Comparison of ENCODE assay signal across 1 cellular context in genomic region chr19:12769689-12770088, GRCh38.
A peak's percentile ranks its signal among the peaks of the same experiment; 100 is the strongest.
TF ChIP-seq lines count a peak whose summit lies in the region.

No MANE protein-coding gene starts in this region.

TF ChIP-seq in K562, 482 proteins besides CTCF, POLR2A, EP300 and RAD21:
- no peak for TF ChIP-seq GATAD2B (IDR thresholded peaks at IDR 0.05; ENCODE audit: borderline replicate concordance)
- peak; percentile 84 for TF ChIP-seq ZBTB33 (CRISPR knock-in tag; IDR thresholded peaks at IDR 0.05)
- TF ChIP-seq SMAD1 (IDR thresholded peaks at IDR 0.05; ENCODE audit: low read depth, low read length, partially characterized antibody): no peak
- TF ChIP-seq ZNF589 (CRISPR knock-in tag; IDR thresholded peaks at IDR 0.05; ENCODE audit: low read depth): no peak
- TF ChIP-seq EGR1 (conservative IDR thresholded peaks at IDR 0.05): 0 out of 2 replicates have a peak, but pooled peaks have one; percentile 12
- TF ChIP-seq ZNF780A (CRISPR knock-in tag; IDR thresholded peaks at IDR 0.05): no peak
